Comparison of ENCODE assay signal across 2 cellular contexts in the genomic region with DNA sequence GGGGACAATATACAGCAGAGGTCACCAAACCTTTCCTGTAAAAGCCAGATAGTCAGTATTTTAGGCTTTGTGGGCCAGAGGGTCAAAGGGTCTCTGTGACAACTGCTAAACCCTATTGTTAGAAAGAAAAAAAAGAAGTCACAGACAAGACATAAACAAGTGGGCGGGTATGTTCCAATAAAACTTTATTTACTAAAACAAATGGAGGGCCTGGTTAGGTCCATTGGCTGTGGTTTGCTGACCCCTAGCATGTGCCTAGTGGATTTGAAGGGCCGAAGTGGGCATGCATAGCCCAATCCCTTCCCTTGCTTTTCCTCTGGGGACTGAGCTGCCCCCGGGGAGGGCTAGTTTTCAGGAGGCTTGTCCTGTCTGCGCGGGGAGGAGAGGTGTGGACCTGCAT.
TF ChIP-seq lines count a peak whose summit lies in the region.

No MANE protein-coding gene starts in this region.

TF ChIP-seq in GM12878, 131 proteins besides CTCF, POLR2A, EP300 and RAD21:
- no peak for TF ChIP-seq RCOR1 (conservative IDR thresholded peaks at IDR 0.05; ENCODE audit: low read depth, low read length)
- TF ChIP-seq, protein P1, sequence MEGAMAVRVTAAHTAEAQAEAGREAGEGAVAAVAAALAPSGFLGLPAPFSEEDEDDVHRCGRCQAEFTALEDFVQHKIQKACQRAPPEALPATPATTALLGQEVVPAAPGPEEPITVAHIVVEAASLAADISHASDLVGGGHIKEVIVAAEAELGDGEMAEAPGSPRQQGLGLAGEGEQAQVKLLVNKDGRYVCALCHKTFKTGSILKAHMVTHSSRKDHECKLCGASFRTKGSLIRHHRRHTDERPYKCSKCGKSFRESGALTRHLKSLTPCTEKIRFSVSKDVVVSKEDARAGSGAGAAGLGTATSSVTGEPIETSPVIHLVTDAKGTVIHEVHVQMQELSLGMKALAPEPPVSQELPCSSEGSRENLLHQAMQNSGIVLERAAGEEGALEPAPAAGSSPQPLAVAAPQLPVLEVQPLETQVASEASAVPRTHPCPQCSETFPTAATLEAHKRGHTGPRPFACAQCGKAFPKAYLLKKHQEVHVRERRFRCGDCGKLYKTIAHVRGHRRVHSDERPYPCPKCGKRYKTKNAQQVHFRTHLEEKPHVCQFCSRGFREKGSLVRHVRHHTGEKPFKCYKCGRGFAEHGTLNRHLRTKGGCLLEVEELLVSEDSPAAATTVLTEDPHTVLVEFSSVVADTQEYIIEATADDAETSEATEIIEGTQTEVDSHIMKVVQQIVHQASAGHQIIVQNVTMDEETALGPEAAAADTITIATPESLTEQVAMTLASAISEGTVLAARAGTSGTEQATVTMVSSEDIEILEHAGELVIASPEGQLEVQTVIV (IDR thresholded peaks at IDR 0.05; ENCODE audit: borderline replicate concordance, partially characterized antibody): no peak
- TF ChIP-seq, protein P2, sequence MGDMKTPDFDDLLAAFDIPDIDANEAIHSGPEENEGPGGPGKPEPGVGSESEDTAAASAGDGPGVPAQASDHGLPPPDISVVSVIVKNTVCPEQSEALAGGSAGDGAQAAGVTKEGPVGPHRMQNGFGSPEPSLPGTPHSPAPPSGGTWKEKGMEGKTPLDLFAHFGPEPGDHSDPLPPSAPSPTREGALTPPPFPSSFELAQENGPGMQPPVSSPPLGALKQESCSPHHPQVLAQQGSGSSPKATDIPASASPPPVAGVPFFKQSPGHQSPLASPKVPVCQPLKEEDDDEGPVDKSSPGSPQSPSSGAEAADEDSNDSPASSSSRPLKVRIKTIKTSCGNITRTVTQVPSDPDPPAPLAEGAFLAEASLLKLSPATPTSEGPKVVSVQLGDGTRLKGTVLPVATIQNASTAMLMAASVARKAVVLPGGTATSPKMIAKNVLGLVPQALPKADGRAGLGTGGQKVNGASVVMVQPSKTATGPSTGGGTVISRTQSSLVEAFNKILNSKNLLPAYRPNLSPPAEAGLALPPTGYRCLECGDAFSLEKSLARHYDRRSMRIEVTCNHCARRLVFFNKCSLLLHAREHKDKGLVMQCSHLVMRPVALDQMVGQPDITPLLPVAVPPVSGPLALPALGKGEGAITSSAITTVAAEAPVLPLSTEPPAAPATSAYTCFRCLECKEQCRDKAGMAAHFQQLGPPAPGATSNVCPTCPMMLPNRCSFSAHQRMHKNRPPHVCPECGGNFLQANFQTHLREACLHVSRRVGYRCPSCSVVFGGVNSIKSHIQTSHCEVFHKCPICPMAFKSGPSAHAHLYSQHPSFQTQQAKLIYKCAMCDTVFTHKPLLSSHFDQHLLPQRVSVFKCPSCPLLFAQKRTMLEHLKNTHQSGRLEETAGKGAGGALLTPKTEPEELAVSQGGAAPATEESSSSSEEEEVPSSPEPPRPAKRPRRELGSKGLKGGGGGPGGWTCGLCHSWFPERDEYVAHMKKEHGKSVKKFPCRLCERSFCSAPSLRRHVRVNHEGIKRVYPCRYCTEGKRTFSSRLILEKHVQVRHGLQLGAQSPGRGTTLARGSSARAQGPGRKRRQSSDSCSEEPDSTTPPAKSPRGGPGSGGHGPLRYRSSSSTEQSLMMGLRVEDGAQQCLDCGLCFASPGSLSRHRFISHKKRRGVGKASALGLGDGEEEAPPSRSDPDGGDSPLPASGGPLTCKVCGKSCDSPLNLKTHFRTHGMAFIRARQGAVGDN (IDR thresholded peaks at IDR 0.05): 0 out of 2 replicates have a peak, but pooled peaks have one; percentile 18
- TF ChIP-seq, protein P3, sequence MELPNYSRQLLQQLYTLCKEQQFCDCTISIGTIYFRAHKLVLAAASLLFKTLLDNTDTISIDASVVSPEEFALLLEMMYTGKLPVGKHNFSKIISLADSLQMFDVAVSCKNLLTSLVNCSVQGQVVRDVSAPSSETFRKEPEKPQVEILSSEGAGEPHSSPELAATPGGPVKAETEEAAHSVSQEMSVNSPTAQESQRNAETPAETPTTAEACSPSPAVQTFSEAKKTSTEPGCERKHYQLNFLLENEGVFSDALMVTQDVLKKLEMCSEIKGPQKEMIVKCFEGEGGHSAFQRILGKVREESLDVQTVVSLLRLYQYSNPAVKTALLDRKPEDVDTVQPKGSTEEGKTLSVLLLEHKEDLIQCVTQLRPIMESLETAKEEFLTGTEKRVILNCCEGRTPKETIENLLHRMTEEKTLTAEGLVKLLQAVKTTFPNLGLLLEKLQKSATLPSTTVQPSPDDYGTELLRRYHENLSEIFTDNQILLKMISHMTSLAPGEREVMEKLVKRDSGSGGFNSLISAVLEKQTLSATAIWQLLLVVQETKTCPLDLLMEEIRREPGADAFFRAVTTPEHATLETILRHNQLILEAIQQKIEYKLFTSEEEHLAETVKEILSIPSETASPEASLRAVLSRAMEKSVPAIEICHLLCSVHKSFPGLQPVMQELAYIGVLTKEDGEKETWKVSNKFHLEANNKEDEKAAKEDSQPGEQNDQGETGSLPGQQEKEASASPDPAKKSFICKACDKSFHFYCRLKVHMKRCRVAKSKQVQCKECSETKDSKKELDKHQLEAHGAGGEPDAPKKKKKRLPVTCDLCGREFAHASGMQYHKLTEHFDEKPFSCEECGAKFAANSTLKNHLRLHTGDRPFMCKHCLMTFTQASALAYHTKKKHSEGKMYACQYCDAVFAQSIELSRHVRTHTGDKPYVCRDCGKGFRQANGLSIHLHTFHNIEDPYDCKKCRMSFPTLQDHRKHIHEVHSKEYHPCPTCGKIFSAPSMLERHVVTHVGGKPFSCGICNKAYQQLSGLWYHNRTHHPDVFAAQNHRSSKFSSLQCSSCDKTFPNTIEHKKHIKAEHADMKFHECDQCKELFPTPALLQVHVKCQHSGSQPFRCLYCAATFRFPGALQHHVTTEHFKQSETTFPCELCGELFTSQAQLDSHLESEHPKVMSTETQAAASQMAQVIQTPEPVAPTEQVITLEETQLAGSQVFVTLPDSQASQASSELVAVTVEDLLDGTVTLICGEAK (IDR thresholded peaks at IDR 0.05; ENCODE audit: borderline replicate concordance): peak; percentile 70; the same call in 1 of the 2 replicates
- no peak for TF ChIP-seq NR2C2 (IDR thresholded peaks at IDR 0.05; ENCODE audit: borderline replicate concordance, control insufficient read depth, insufficient read length, low read depth)

TF ChIP-seq in H1, 55 proteins besides CTCF, POLR2A, EP300 and RAD21:
- TF ChIP-seq TEAD4 (IDR thresholded peaks at IDR 0.05; ENCODE audit: low read depth, low read length) (no peak), KDM4A (IDR thresholded peaks at IDR 0.05; ENCODE audit: low read depth, low read length, severe bottlenecking) (no peak)
